In the genomic region with DNA sequence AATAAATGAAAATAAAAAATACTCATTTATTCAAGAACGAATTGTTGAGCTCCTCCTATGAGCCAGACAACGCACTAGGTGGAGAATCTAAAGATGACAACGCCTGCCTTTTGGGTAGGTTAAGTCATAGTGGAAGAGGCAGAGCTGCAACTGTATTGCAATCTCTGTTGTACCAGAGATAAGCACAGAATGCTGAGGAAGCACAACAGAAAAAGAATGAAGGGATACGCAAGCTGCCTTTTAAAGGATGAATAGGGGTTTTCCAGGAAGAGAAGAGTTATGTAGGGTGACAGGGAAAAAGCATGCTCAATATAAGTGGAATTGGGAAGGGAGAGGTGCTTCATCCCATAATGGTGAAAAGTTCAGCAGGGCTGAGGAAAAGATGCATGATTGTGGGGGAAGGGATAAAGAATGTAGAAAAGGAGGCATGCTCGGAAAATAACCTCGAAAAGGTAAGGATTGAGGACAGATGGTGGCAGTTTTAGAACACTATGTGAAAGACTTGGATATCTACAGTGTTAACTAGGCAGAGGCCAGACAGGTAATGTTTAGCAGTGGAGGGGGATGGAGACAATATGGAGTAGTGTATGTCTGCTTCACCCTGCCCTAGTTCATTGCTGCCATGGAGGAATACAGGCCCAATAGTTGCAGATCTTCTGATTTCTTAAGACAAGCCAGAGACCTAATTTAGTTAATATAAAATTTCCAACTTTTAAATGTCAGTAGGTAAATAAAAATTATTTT, we compare ENCODE assay signal across 2 cellular contexts.
TF ChIP-seq lines count a peak whose summit lies in the region.

No MANE protein-coding gene starts in this region.

TF ChIP-seq in IMR-90, 13 proteins besides CTCF, POLR2A, EP300 and RAD21:
- TF ChIP-seq FOS (IDR thresholded peaks at IDR 0.05; ENCODE audit: low read depth, low read length), result no peak
- no peak for TF ChIP-seq NFE2L2 (IDR thresholded peaks at IDR 0.05; ENCODE audit: low read depth, low read length)
- no peak for TF ChIP-seq CEBPB (IDR thresholded peaks at IDR 0.05; ENCODE audit: low read depth, low read length)
- no peak for TF ChIP-seq RFX5 (IDR thresholded peaks at IDR 0.05; ENCODE audit: low read depth, low read length)
- no peak for TF ChIP-seq MAFK (IDR thresholded peaks at IDR 0.05; ENCODE audit: low read depth, low read length)
- TF ChIP-seq RCOR1 (IDR thresholded peaks at IDR 0.05; ENCODE audit: insufficient replicate concordance, low read length), result no peak
- TF ChIP-seq MAZ (IDR thresholded peaks at IDR 0.05; ENCODE audit: borderline replicate concordance, low read depth, low read length), result no peak
- TF ChIP-seq CHD1 (IDR thresholded peaks at IDR 0.05; ENCODE audit: low read depth, low read length), result no peak
- TF ChIP-seq, protein P1, sequence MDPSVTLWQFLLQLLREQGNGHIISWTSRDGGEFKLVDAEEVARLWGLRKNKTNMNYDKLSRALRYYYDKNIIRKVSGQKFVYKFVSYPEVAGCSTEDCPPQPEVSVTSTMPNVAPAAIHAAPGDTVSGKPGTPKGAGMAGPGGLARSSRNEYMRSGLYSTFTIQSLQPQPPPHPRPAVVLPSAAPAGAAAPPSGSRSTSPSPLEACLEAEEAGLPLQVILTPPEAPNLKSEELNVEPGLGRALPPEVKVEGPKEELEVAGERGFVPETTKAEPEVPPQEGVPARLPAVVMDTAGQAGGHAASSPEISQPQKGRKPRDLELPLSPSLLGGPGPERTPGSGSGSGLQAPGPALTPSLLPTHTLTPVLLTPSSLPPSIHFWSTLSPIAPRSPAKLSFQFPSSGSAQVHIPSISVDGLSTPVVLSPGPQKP (IDR thresholded peaks at IDR 0.05; ENCODE audit: borderline replicate concordance, low read depth, low read length), result no peak
- TF ChIP-seq BHLHE40 (IDR thresholded peaks at IDR 0.05; ENCODE audit: low read depth, low read length), result no peak
- TF ChIP-seq, protein P2, sequence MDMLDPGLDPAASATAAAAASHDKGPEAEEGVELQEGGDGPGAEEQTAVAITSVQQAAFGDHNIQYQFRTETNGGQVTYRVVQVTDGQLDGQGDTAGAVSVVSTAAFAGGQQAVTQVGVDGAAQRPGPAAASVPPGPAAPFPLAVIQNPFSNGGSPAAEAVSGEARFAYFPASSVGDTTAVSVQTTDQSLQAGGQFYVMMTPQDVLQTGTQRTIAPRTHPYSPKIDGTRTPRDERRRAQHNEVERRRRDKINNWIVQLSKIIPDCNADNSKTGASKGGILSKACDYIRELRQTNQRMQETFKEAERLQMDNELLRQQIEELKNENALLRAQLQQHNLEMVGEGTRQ (IDR thresholded peaks at IDR 0.05; ENCODE audit: low read depth, low read length), result no peak
- no peak for TF ChIP-seq SMC3 (IDR thresholded peaks at IDR 0.05; ENCODE audit: low read depth, low read length)
- TF ChIP-seq MXI1 (IDR thresholded peaks at IDR 0.05; ENCODE audit: borderline replicate concordance, low read depth, low read length), result no peak

TF ChIP-seq in K562, 482 proteins besides CTCF, POLR2A, EP300 and RAD21:
- TF ChIP-seq CBX3 (IDR thresholded peaks at IDR 0.05; ENCODE audit: borderline replicate concordance in 1 of 2, low read length in 2 of 2), result no peak
- no peak for TF ChIP-seq ZNF449 (CRISPR knock-in tag; IDR thresholded peaks at IDR 0.05)
- TF ChIP-seq DMBX1 (CRISPR knock-in tag; IDR thresholded peaks at IDR 0.05; ENCODE audit: borderline replicate concordance), result peak; percentile 83
- TF ChIP-seq C11orf30 (IDR thresholded peaks at IDR 0.05; ENCODE audit: low read depth), result peak; percentile 65; the same call in 1 of the 2 replicates
- TF ChIP-seq HSF4 (CRISPR knock-in tag; IDR thresholded peaks at IDR 0.05; ENCODE audit: borderline replicate concordance), result no peak
- TF ChIP-seq ZNF316 (IDR thresholded peaks at IDR 0.05), result peak; percentile 73
- peak; percentile 77 for TF ChIP-seq MAFG (tag; conservative IDR thresholded peaks at IDR 0.05)
- no peak for TF ChIP-seq PRPF4 (IDR thresholded peaks at IDR 0.05; ENCODE audit: insufficient read depth, low read depth, low read length, poor library complexity, severe bottlenecking)
- no peak for TF ChIP-seq POU5F1 (IDR thresholded peaks at IDR 0.05; ENCODE audit: borderline replicate concordance, low read depth, low read length, partially characterized antibody)
- TF ChIP-seq ARID4B (CRISPR knock-in tag; IDR thresholded peaks at IDR 0.05), result no peak
- TF ChIP-seq ZNF311 (CRISPR knock-in tag; IDR thresholded peaks at IDR 0.05), result peak; percentile 89
- no peak for TF ChIP-seq ZNF778 (CRISPR knock-in tag; IDR thresholded peaks at IDR 0.05)
- TF ChIP-seq KDM4B (IDR thresholded peaks at IDR 0.05; ENCODE audit: borderline replicate concordance in 2 of 2, low read depth in 1 of 2), result no peak
- no peak for TF ChIP-seq HBP1 (CRISPR knock-in tag; IDR thresholded peaks at IDR 0.05)
- TF ChIP-seq GTF2F1 (IDR thresholded peaks at IDR 0.05; ENCODE audit: low read depth, low read length), result no peak
- no peak for TF ChIP-seq NFATC3 (IDR thresholded peaks at IDR 0.05)
- TF ChIP-seq ZBTB1 (CRISPR knock-in tag; IDR thresholded peaks at IDR 0.05; ENCODE audit: borderline replicate concordance, low read depth), result no peak
- TF ChIP-seq ZNF277 (CRISPR knock-in tag; IDR thresholded peaks at IDR 0.05; ENCODE audit: borderline replicate concordance), result no peak
- no peak for TF ChIP-seq NR4A1 (CRISPR knock-in tag; IDR thresholded peaks at IDR 0.05)
- 0 out of 2 replicates have a peak, but pooled peaks have one; percentile 54 for TF ChIP-seq NR4A1 (tag; IDR thresholded peaks at IDR 0.05)
- TF ChIP-seq, protein P3, sequence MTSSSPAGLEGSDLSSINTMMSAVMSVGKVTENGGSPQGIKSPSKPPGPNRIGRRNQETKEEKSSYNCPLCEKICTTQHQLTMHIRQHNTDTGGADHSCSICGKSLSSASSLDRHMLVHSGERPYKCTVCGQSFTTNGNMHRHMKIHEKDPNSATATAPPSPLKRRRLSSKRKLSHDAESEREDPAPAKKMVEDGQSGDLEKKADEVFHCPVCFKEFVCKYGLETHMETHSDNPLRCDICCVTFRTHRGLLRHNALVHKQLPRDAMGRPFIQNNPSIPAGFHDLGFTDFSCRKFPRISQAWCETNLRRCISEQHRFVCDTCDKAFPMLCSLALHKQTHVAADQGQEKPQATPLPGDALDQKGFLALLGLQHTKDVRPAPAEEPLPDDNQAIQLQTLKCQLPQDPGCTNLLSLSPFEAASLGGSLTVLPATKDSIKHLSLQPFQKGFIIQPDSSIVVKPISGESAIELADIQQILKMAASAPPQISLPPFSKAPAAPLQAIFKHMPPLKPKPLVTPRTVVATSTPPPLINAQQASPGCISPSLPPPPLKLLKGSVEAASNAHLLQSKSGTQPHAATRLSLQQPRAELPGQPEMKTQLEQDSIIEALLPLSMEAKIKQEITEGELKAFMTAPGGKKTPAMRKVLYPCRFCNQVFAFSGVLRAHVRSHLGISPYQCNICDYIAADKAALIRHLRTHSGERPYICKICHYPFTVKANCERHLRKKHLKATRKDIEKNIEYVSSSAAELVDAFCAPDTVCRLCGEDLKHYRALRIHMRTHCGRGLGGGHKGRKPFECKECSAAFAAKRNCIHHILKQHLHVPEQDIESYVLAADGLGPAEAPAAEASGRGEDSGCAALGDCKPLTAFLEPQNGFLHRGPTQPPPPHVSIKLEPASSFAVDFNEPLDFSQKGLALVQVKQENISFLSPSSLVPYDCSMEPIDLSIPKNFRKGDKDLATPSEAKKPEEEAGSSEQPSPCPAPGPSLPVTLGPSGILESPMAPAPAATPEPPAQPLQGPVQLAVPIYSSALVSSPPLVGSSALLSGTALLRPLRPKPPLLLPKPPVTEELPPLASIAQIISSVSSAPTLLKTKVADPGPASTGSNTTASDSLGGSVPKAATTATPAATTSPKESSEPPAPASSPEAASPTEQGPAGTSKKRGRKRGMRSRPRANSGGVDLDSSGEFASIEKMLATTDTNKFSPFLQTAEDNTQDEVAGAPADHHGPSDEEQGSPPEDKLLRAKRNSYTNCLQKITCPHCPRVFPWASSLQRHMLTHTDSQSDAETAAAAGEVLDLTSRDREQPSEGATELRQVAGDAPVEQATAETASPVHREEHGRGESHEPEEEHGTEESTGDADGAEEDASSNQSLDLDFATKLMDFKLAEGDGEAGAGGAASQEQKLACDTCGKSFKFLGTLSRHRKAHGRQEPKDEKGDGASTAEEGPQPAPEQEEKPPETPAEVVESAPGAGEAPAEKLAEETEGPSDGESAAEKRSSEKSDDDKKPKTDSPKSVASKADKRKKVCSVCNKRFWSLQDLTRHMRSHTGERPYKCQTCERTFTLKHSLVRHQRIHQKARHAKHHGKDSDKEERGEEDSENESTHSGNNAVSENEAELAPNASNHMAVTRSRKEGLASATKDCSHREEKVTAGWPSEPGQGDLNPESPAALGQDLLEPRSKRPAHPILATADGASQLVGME (CRISPR knock-in tag; IDR thresholded peaks at IDR 0.05), result no peak
- TF ChIP-seq STAT5B (CRISPR knock-in tag; IDR thresholded peaks at IDR 0.05), result no peak
- peak; percentile 33; the same call in 1 of the 2 replicates for TF ChIP-seq ZNF589 (CRISPR knock-in tag; IDR thresholded peaks at IDR 0.05; ENCODE audit: low read depth)
- TF ChIP-seq, protein P4, sequence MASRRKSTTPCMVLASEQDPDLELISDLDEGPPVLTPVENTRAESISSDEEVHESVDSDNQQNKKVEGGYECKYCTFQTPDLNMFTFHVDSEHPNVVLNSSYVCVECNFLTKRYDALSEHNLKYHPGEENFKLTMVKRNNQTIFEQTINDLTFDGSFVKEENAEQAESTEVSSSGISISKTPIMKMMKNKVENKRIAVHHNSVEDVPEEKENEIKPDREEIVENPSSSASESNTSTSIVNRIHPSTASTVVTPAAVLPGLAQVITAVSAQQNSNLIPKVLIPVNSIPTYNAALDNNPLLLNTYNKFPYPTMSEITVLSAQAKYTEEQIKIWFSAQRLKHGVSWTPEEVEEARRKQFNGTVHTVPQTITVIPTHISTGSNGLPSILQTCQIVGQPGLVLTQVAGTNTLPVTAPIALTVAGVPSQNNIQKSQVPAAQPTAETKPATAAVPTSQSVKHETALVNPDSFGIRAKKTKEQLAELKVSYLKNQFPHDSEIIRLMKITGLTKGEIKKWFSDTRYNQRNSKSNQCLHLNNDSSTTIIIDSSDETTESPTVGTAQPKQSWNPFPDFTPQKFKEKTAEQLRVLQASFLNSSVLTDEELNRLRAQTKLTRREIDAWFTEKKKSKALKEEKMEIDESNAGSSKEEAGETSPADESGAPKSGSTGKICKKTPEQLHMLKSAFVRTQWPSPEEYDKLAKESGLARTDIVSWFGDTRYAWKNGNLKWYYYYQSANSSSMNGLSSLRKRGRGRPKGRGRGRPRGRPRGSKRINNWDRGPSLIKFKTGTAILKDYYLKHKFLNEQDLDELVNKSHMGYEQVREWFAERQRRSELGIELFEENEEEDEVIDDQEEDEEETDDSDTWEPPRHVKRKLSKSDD (conservative IDR thresholded peaks at IDR 0.05; ENCODE audit: low read length), result no peak
- no peak; the same call in 1 of the 2 replicates for TF ChIP-seq MAFF (IDR thresholded peaks at IDR 0.05; ENCODE audit: low read length)
- no peak for TF ChIP-seq EGR1 (conservative IDR thresholded peaks at IDR 0.05)
TF ChIP-seq in K562: peak in this region for 7.
